ENCODE assay signal across 14 cellular contexts in the genomic region with DNA sequence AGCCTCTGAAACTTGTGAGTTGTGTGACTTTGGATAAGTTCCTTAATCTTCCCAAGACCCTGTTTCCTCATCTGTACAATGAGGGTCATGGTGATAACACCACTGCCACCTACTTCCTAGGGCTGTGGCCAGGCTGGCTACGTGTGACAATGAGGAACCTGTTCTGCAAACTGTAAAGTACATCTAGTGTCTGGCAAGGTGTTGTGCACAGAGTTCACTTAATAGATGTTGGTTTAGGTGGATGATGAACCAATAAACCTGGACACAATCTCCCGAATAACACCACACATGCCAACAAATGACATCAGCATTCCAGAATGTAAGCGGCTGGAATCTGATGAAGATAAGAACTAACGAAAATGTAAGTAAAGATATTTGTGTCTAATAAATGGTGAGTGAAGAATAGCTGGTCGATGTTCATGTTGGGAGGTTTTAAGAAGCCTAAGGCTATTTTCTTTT.
DNase-seq lines count a peak whose midpoint lies in the region; ATAC-seq and TF ChIP-seq lines count a peak whose summit lies in the region.
"Had no signal": no experiment of that assay in that cellular context is flagged by ENCODE, and none has a peak within 500 bp of the region (broad histone marks: within the 10 kb centered on the region; RNA-seq: fewer than 3 reads in every experiment).

No MANE protein-coding gene starts in this region.

- POLR2A ChIA-PET in Panc1 (lab: Charles Lee) = no interaction called here

- H3K4me1 Mint-ChIP-seq in effector memory CD8-positive, alpha-beta T cell (ENCODE audit: low read depth in 2 of 2) = peaks cover 27 to 29% of the 10 kb centered on the region in 2 donors

- CTCF ChIA-PET in Panc1 (lab: Charles Lee) = no interaction called here

- no peak overlapping the region for H3K4me3 ChIP-seq in Panc1 (ENCODE audit: low read depth in 2 of 2, low read length in 2 of 2)
- H3K4me3 ChIP-seq in parathyroid adenoma (ENCODE audit: low read depth, low read length) = no peak overlapping the region
- H3K4me3 ChIP-seq: Peyer's patch, stomach had no signal

- H3K79me2 ChIP-seq in parathyroid adenoma = no peaks in the 10 kb centered on the region

- intact Hi-C loops in Panc1 (cut with micrococcal nuclease; ENCODE audit: unreplicated experiment) = no loop called here

- H3K36me3 Mint-ChIP-seq in effector memory CD8-positive, alpha-beta T cell (ENCODE audit: insufficient read depth) = peaks cover 5% of the 10 kb centered on the region

- H3K27ac Mint-ChIP-seq in effector memory CD8-positive, alpha-beta T cell = peak overlapping the region; percentile 77 to 94
- H3K27ac Mint-ChIP-seq: endodermal cell had no signal

- DNase-seq in EH (ENCODE audit: low read depth) = peak; percentile 81
- no peak for DNase-seq in Panc1 (ENCODE audit: low read depth, low spot score)
- DNase-seq in effector memory CD8-positive, alpha-beta T cell = no peak
- no peak for DNase-seq in NCI-H526 treated with DMSO at 0.1 percent for 48 hours (lab: John Stamatoyannopoulos, UW)
- no peak for DNase-seq in NCI-H1105 (lab: John Stamatoyannopoulos, UW)
- no peak for DNase-seq in NCI-H1436 (lab: John Stamatoyannopoulos, UW)
- DNase-seq: amygdala, H7, retina, stomach had no signal

- H3K4me2 ChIP-seq in parathyroid adenoma (ENCODE audit: low read length) = peak overlapping the region; percentile 52

- no peak overlapping the region for H3K4me3 Mint-ChIP-seq in effector memory CD8-positive, alpha-beta T cell
- H3K4me3 Mint-ChIP-seq: endodermal cell had no signal

- no peaks in the 10 kb centered on the region for H3K27me3 Mint-ChIP-seq in effector memory CD8-positive, alpha-beta T cell

- peak; percentile 46; the same call in 1 of the 2 replicates for ATAC-seq in Panc1
- ATAC-seq in effector memory CD8-positive, alpha-beta T cell (replicated peaks) = no peak
- no peak for ATAC-seq in HG02970 (IDR thresholded peaks at IDR 0.05; ENCODE audit: low FRiP score, unreplicated experiment)

- in situ Hi-C loops in Panc1 (cut with HindIII; ENCODE audit: low pct_unique_long_range_greater_than_20kb, low sequenced_read_pairs) = no loop called here

- peaks cover 7% of the 10 kb centered on the region; the same call in 1 of the 2 replicates for H3K4me1 ChIP-seq in Panc1 (ENCODE audit: control insufficient read depth, insufficient read depth, low read length)
- peaks cover 20% of the 10 kb centered on the region for H3K4me1 ChIP-seq in parathyroid adenoma
- H3K4me1 ChIP-seq: Peyer's patch had no signal

- H3K36me3 ChIP-seq in Panc1 (ENCODE audit: control insufficient read depth, insufficient read depth, low read length) (no peaks in the 10 kb centered on the region), parathyroid adenoma (ENCODE audit: control insufficient read depth, insufficient read depth, low read length) (no peaks in the 10 kb centered on the region)
- H3K36me3 ChIP-seq: Peyer's patch, stomach had no signal

- no peaks in the 10 kb centered on the region for H3K9me3 Mint-ChIP-seq in effector memory CD8-positive, alpha-beta T cell

- H3K9me3 ChIP-seq in Panc1 (ENCODE audit: control insufficient read depth, insufficient read depth, low read depth, low read length) = no peaks in the 10 kb centered on the region
- H3K9me3 ChIP-seq in parathyroid adenoma (ENCODE audit: control insufficient read depth, low read length) = no peaks in the 10 kb centered on the region
- H3K9me3 ChIP-seq: stomach had no signal

- no peak overlapping the region for H3K27ac ChIP-seq in Panc1 (ENCODE audit: low read length)
- no peak overlapping the region for H3K27ac ChIP-seq in parathyroid adenoma

- no peaks in the 10 kb centered on the region for H3K27me3 ChIP-seq in Panc1 (ENCODE audit: control insufficient read depth, insufficient read depth, low read length)
- H3K27me3 ChIP-seq in parathyroid adenoma (ENCODE audit: control insufficient read depth, insufficient read depth, low read length) = no peaks in the 10 kb centered on the region
- H3K27me3 ChIP-seq: Peyer's patch, stomach had no signal

- no TSS peak for BruUV-seq in Panc1 (replicated peaks; lab: Mats Ljungman, UMichigan)

- TF ChIP-seq CTCF in Panc1 (IDR thresholded peaks at IDR 0.05) (no peak), parathyroid adenoma (IDR thresholded peaks at IDR 0.05) (no peak)

- no peak overlapping the region for H3K9ac ChIP-seq in parathyroid adenoma

- peak overlapping the region; percentile 0 for H2AFZ ChIP-seq in parathyroid adenoma
